Comparison of ENCODE assay signal across 21 cellular contexts in the genomic region with DNA sequence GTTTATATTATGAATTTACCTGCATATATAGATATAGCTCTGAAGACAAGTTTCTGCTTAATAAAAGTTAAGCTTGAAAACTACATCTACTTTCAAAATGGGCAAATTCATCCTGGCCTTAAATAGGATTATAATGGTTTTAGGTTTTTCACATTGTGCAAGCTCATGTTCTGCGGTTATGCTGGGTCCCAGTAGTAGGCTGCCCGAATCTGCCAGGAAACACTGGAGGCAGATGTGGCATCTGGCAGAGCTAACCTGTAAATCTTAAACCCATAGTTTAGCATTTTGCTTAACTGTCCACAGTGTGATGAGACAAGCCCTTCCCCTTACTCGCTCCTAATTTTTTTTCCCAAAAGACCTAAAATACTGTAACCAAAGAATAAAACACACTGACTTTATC.
A peak's percentile ranks its signal among the peaks of the same experiment; 100 is the strongest.
DNase-seq lines count a peak whose midpoint lies in the region; TF ChIP-seq lines count a peak whose summit lies in the region.
"Had no signal": no experiment of that assay in that cellular context is flagged by ENCODE, and none has a peak within 500 bp of the region (broad histone marks: within the 10 kb centered on the region; RNA-seq: fewer than 3 reads in every experiment).

No MANE protein-coding gene starts in this region.

- H3K27ac ChIP-seq in angular gyrus (ENCODE audit: low read depth, low read length), result peak overlapping the region; percentile 27
- H3K27ac ChIP-seq: ascending aorta, epithelial cell of prostate, neutrophil, upper lobe of left lung had no signal

- peak overlapping the region; percentile 85 for H3K27ac Mint-ChIP-seq in neural crest cell (ENCODE audit: unreplicated experiment)
- H3K27ac Mint-ChIP-seq: activated naive CD4-positive, alpha-beta T cell treated with anti-CD3 and anti-CD28 coated beads for 36 hours had no signal

- no peaks in the 10 kb centered on the region for H3K9me3 Mint-ChIP-seq in neural crest cell
- H3K9me3 Mint-ChIP-seq: activated naive CD4-positive, alpha-beta T cell treated with anti-CD3 and anti-CD28 coated beads for 36 hours had no signal

- peaks cover 50% of the 10 kb centered on the region for H3K4me1 Mint-ChIP-seq in neural crest cell

- no peak overlapping the region for H3K4me3 Mint-ChIP-seq in neural crest cell
- H3K4me3 Mint-ChIP-seq: activated naive CD4-positive, alpha-beta T cell treated with anti-CD3 and anti-CD28 coated beads for 36 hours had no signal

- no peaks in the 10 kb centered on the region for H3K36me3 Mint-ChIP-seq in neural crest cell (ENCODE audit: low read depth)

- DNase-seq in AG20443 (ENCODE audit: low spot score) (peak; percentile 31), KBM-7 (peak; percentile 48), neural crest cell (ENCODE audit: low read depth, low spot score) (no peak), cerebellar nuclear complex (lab: John Stamatoyannopoulos, UW) (no peak), activated T-cell treated with anti-CD3 and anti-CD28 coated beads for 4 hours (no peak)
- no peak for DNase-seq in stimulated activated CD4-positive, alpha-beta T cell treated with anti-CD3 and anti-CD28 coated beads, Interleukin-2, amount 100 ng/mL, for 24 hours
- no peak for DNase-seq in activated effector memory CD4-positive, alpha-beta T cell treated with anti-CD3 and anti-CD28 coated beads, Interleukin-2, amount 50 U/mL, for 16 hours
- DNase-seq: activated CD4-positive, alpha-beta T cell treated with anti-CD3 and anti-CD28 coated beads, Interleukin-2, amount 50 U/mL, for 48 hours; activated naive CD4-positive, alpha-beta T cell treated with anti-CD3 and anti-CD28 coated beads for 36 hours; dermis blood vessel endothelial cell; EL; NCI-H146; NCI-H2227 treated with DMSO at 0.1 percent for 48 hours; NK-92 treated with Interleukin-12 subunit alpha and Interleukin-12 subunit beta, amount 100 ng/mL, for 24 hours; RPMI8226; stimulated activated naive CD4-positive, alpha-beta T cell treated with Interleukin-2 at 50 U/mL for 16 hours; upper lobe of left lung had no signal

- in situ Hi-C loops in KBM-7 (cut with MboI; ENCODE audit: low pct_unique_long_range_greater_than_20kb, low sequenced_read_pairs), result no loop called here

- TF ChIP-seq CTCF in neural crest cell (conservative IDR thresholded peaks at IDR 0.05), result no peak

- H3K27me3 Mint-ChIP-seq in neural crest cell (ENCODE audit: low read depth), result no peaks in the 10 kb centered on the region

Comparison
In these comparisons a context has a peak if more than half of its experiments do, and no peak if none do; other contexts are left out.
1. DNase-seq: peak in AG20443 (single experiment) and KBM-7 (single experiment); none in neural crest cell (single experiment), cerebellar nuclear complex (0 of 2), stimulated activated CD4-positive, alpha-beta T cell treated with anti-CD3 and anti-CD28 coated beads, Interleukin-2, amount 100 ng/mL, for 24 hours (0 of 2), activated effector memory CD4-positive, alpha-beta T cell treated with anti-CD3 and anti-CD28 coated beads, Interleukin-2, amount 50 U/mL, for 16 hours (single experiment) and activated T-cell treated with anti-CD3 and anti-CD28 coated beads for 4 hours (single experiment).